ENCODE assay signal across 9 cellular contexts in the genomic region with DNA sequence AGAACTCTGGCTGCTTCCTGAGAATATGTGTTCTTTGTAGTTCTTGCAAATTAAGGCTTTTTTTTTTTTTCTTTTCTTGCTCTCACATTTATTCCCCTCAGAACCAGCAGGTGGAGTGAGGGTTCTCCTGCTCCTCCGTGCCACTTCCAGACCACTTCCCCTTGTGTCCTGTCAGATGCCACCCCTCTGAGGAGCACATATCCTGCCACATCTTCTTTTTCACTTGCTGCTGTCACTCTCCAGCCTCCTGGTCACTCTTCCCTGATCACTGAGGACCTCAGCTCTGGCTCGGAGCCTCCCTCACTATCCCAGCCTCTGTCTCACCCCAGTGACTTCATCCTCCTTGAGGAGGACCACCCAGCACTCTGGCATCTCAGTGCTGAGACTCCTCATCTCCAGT.
DNase-seq lines count a peak whose midpoint lies in the region; ATAC-seq, FAIRE-seq and TF ChIP-seq lines count a peak whose summit lies in the region.
"Had no signal": no experiment of that assay in that cellular context is flagged by ENCODE, and none has a peak within 500 bp of the region (broad histone marks: within the 10 kb centered on the region; RNA-seq: fewer than 3 reads in every experiment).

No MANE protein-coding gene starts in this region.

- H3K9me3 Mint-ChIP-seq in astrocyte (ENCODE audit: unreplicated experiment) (no peaks in the 10 kb centered on the region), mesothelial cell of epicardium (peaks cover 11% of the 10 kb centered on the region)

- H3K27ac ChIP-seq in astrocyte (ENCODE audit: low read depth, low read length) = no peak overlapping the region
- no peak overlapping the region for H3K27ac ChIP-seq in RWPE1

- CTCF ChIA-PET in GM10248 (lab: Yijun Ruan, JAX) (interaction anchor here (1.0 to 1.2 kb wide), 4 partner anchors 21 to 529 kb away, joined by 3 to 5 read pairs (median 3); no protein-coding TSS in a partner anchor), RWPE1 (lab: Yijun Ruan, JAX) (interaction anchor here (0.6 to 0.9 kb wide), 4 partner anchors 10 to 149 kb away, joined by 3 to 8 read pairs (median 4); no protein-coding TSS in a partner anchor)

- ATAC-seq in HG03045 (IDR thresholded peaks at IDR 0.05; ENCODE audit: unreplicated experiment) = no peak

- no peak for FAIRE-seq in astrocyte (lab: Jason Lieb, UNC)

- H4K20me1 ChIP-seq in astrocyte (ENCODE audit: insufficient read depth, low read length) = no peaks in the 10 kb centered on the region

- H3K9ac ChIP-seq in astrocyte (ENCODE audit: low read length) = peak overlapping the region; percentile 13

- TF ChIP-seq CTCF in GM10248 (IDR thresholded peaks at IDR 0.05; ENCODE audit: control extremely low read depth, extremely low read depth, low read depth, missing control alignments) (peak; percentile 28), astrocyte (IDR thresholded peaks at IDR 0.05; ENCODE audit: insufficient read depth, low read depth, low read length) (peak; percentile 27), mesothelial cell of epicardium (IDR thresholded peaks at IDR 0.05; ENCODE audit: unreplicated experiment) (peak; percentile 21), RWPE1 (conservative IDR thresholded peaks at IDR 0.05; ENCODE audit: low read depth) (no peak)

- peaks cover 13% of the 10 kb centered on the region for H3K27me3 Mint-ChIP-seq in astrocyte (ENCODE audit: low read depth, unreplicated experiment)
- peaks cover 6% of the 10 kb centered on the region for H3K27me3 Mint-ChIP-seq in mesothelial cell of epicardium (ENCODE audit: low read depth)

- no peak overlapping the region for H2AFZ ChIP-seq in astrocyte (ENCODE audit: low read depth, low read length)

- H3K79me2 ChIP-seq in astrocyte (ENCODE audit: insufficient read depth, low read length) = no peaks in the 10 kb centered on the region

- H3K27ac Mint-ChIP-seq in astrocyte (ENCODE audit: unreplicated experiment) (peak overlapping the region; percentile 83), mesothelial cell of epicardium (no peak overlapping the region)

- H3K36me3 Mint-ChIP-seq in astrocyte (ENCODE audit: low read depth, unreplicated experiment) = no peaks in the 10 kb centered on the region
- peaks cover 7% of the 10 kb centered on the region for H3K36me3 Mint-ChIP-seq in mesothelial cell of epicardium

- DNase-seq in GM10248 (ENCODE audit: extremely low spot score) = peak; percentile 16
- DNase-seq in LHCN-M2 (ENCODE audit: low read depth) = peak; percentile 45
- peak; percentile 24 for DNase-seq in astrocyte (ENCODE audit: low read depth)
- no peak for DNase-seq in mesothelial cell of epicardium (ENCODE audit: low spot score in 2 of 2, unreplicated experiment in 2 of 2)
- no peak for DNase-seq in effector CD4-positive, alpha-beta T cell
- DNase-seq in RWPE1 (ENCODE audit: low spot score) = no peak
- DNase-seq in SHP77 (lab: John Stamatoyannopoulos, UW) = no peak
- DNase-seq: naive B cell had no signal

- no peaks in the 10 kb centered on the region for H3K9me3 ChIP-seq in astrocyte (ENCODE audit: insufficient read depth, low read depth, low read length)

- no peak overlapping the region for H3K4me3 Mint-ChIP-seq in astrocyte (ENCODE audit: unreplicated experiment)
- H3K4me3 Mint-ChIP-seq in mesothelial cell of epicardium = no peak overlapping the region
- H3K4me3 Mint-ChIP-seq: naive B cell had no signal

- H3K4me2 ChIP-seq in astrocyte (ENCODE audit: low read length) = peak overlapping the region; percentile 58

- H3K4me1 Mint-ChIP-seq in astrocyte (ENCODE audit: low read depth, unreplicated experiment) (peaks cover 17% of the 10 kb centered on the region), mesothelial cell of epicardium (peaks cover 26% of the 10 kb centered on the region)

- H3K4me3 ChIP-seq in astrocyte (ENCODE audit: insufficient read depth, low read depth, low read length) = no peak overlapping the region

- POLR2A ChIA-PET in GM10248 (lab: Yijun Ruan, JAX) = no interaction called here
- POLR2A ChIA-PET in RWPE1 (lab: Yijun Ruan, JAX; ENCODE audit: low non-redundant PET) = no interaction called here

- peaks cover 22% of the 10 kb centered on the region for H3K4me1 ChIP-seq in astrocyte (ENCODE audit: insufficient read depth, low read length)

- H3K27me3 ChIP-seq in astrocyte (ENCODE audit: insufficient read depth, low read length) = no peaks in the 10 kb centered on the region

- no peaks in the 10 kb centered on the region for H3K36me3 ChIP-seq in astrocyte (ENCODE audit: insufficient read depth, low read length)

Comparison
In these comparisons a context has a peak if more than half of its experiments do, and no peak if none do; other contexts are left out.
1. DNase-seq: peak in GM10248 (single experiment), LHCN-M2 (single experiment) and astrocyte (single experiment); none in mesothelial cell of epicardium (0 of 2), effector CD4-positive, alpha-beta T cell (single experiment), RWPE1 (single experiment) and SHP77 (0 of 2).